ENCODE assay signal across 16 cellular contexts in the genomic region with DNA sequence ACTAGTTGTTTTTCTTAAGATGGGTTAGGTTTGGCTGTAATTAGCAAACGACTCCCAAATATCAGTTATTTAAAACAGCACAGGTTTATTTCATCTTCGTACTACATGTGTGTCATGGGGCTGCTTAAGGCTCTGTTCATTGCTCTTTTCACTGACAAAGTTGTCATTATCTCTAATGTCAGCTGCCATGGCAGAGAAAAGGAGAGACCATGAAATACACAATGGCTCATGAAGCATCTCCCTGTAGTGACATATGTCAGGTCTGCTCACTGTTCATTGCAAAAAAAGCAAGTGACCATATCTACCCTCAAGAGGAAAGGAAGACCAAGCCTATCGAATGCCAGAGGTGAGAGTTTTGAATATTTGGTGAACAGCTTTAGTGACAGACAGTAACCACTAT. TPM values are rescaled to one million over a fixed set of nuclear protein-coding genes. Genes with fewer than 3 reads are reported as not detected.
DNase-seq lines count a peak whose midpoint lies in the region; TF ChIP-seq lines count a peak whose summit lies in the region.
"Had no signal": no experiment of that assay in that cellular context is flagged by ENCODE, and none has a peak within 500 bp of the region (broad histone marks: within the 10 kb centered on the region; RNA-seq: fewer than 3 reads in every experiment).

No MANE protein-coding gene starts in this region.

- no peaks in the 10 kb centered on the region for H4K20me1 ChIP-seq in PC-9 (ENCODE audit: insufficient read depth)
- H4K20me1 ChIP-seq in neural cell (ENCODE audit: insufficient read depth), result no peaks in the 10 kb centered on the region
- H4K20me1 ChIP-seq: BLaER1 had no signal

- H2AFZ ChIP-seq in PC-9, result peak overlapping the region; percentile 31; the same call in 1 of the 2 replicates
- H2AFZ ChIP-seq in neural cell (ENCODE audit: low read depth, low read length), result no peak overlapping the region

- H3K4me2 ChIP-seq in PC-9 (no peak overlapping the region), neural cell (ENCODE audit: low read length) (no peak overlapping the region)
- H3K4me2 ChIP-seq: BLaER1 had no signal

- H3K27me3 ChIP-seq in PC-9 (ENCODE audit: insufficient read depth, low read depth) (no peaks in the 10 kb centered on the region), neural cell (ENCODE audit: insufficient read depth, low read depth, low read length) (no peaks in the 10 kb centered on the region)
- H3K27me3 ChIP-seq: BE2C, BLaER1 had no signal

- H3K4me3 Mint-ChIP-seq in activated T-helper 1 cell treated with anti-CD3 and anti-CD28 coated beads, Interleukin-12 subunit alpha, Interleukin-12 subunit beta, Interleukin-2, Interleukin-4 antibody, amounts not matched to agents 30 ng/mL and 10 ng/mL and 1 ng/mL, durations not matched to agents 14 hours and 24 hours and 36 hours, result no peak overlapping the region
- H3K4me3 Mint-ChIP-seq: CD4-positive, alpha-beta T cell; CD8-positive, alpha-beta T cell had no signal

- H3K36me3 Mint-ChIP-seq in activated T-helper 1 cell treated with anti-CD3 and anti-CD28 coated beads, Interleukin-12 subunit alpha, Interleukin-12 subunit beta, Interleukin-2, Interleukin-4 antibody, amounts not matched to agents 30 ng/mL and 10 ng/mL and 1 ng/mL, durations not matched to agents 14 hours and 24 hours and 36 hours (ENCODE audit: low read depth), result no peaks in the 10 kb centered on the region
- H3K36me3 Mint-ChIP-seq: CD8-positive, alpha-beta T cell had no signal

- no peaks in the 10 kb centered on the region for H3F3A ChIP-seq in PC-9 (ENCODE audit: insufficient read depth, low read depth)
- no peaks in the 10 kb centered on the region for H3F3A ChIP-seq in neural cell (ENCODE audit: insufficient read depth, low read length, poor library complexity, severe bottlenecking)

- TF ChIP-seq EP300 in neural cell (conservative IDR thresholded peaks at IDR 0.05; ENCODE audit: poor library complexity, severe bottlenecking), result peak; percentile 91

- no peak for TF ChIP-seq CTCF in PC-9 (conservative IDR thresholded peaks at IDR 0.05)
- no peak for TF ChIP-seq CTCF in neural cell (IDR thresholded peaks at IDR 0.05; ENCODE audit: poor library complexity, severe bottlenecking)

- intact Hi-C loops in PC-9 (cut with micrococcal nuclease; ENCODE audit: unreplicated experiment), result no loop called here
- intact Hi-C loops in activated T-helper 1 cell treated with anti-CD3 and anti-CD28 coated beads, Interleukin-12 subunit alpha, Interleukin-12 subunit beta, Interleukin-2, Interleukin-4 antibody, amounts not matched to agents 30 ng/mL and 10 ng/mL and 1 ng/mL, durations not matched to agents 14 hours and 24 hours and 36 hours (cut with micrococcal nuclease), result no loop called here

- no peaks in the 10 kb centered on the region for H3K9me3 Mint-ChIP-seq in activated T-helper 1 cell treated with anti-CD3 and anti-CD28 coated beads, Interleukin-12 subunit alpha, Interleukin-12 subunit beta, Interleukin-2, Interleukin-4 antibody, amounts not matched to agents 30 ng/mL and 10 ng/mL and 1 ng/mL, durations not matched to agents 14 hours and 24 hours and 36 hours
- H3K9me3 Mint-ChIP-seq: CD8-positive, alpha-beta T cell had no signal

- no peaks in the 10 kb centered on the region for H3K27me3 Mint-ChIP-seq in activated T-helper 1 cell treated with anti-CD3 and anti-CD28 coated beads, Interleukin-12 subunit alpha, Interleukin-12 subunit beta, Interleukin-2, Interleukin-4 antibody, amounts not matched to agents 30 ng/mL and 10 ng/mL and 1 ng/mL, durations not matched to agents 14 hours and 24 hours and 36 hours (ENCODE audit: insufficient read depth)
- H3K27me3 Mint-ChIP-seq: CD4-positive, alpha-beta T cell had no signal

- H3K9me2 ChIP-seq in PC-9 (ENCODE audit: insufficient read depth) (no peaks in the 10 kb centered on the region), neural cell (ENCODE audit: insufficient read depth, low read length) (no peaks in the 10 kb centered on the region)

- H3K27ac Mint-ChIP-seq in activated T-helper 1 cell treated with anti-CD3 and anti-CD28 coated beads, Interleukin-12 subunit alpha, Interleukin-12 subunit beta, Interleukin-2, Interleukin-4 antibody, amounts not matched to agents 30 ng/mL and 10 ng/mL and 1 ng/mL, durations not matched to agents 14 hours and 24 hours and 36 hours, result no peak overlapping the region
- H3K27ac Mint-ChIP-seq: CD4-positive, alpha-beta T cell; CD8-positive, alpha-beta T cell had no signal

- DNase-seq in PC-9 (no peak), HT-29 (ENCODE audit: low spot score) (no peak), T-helper 1 cell (no peak)
- no peak for DNase-seq in activated T-helper 1 cell treated with anti-CD3 and anti-CD28 coated beads, Interleukin-12 subunit alpha, Interleukin-12 subunit beta, Interleukin-2, Interleukin-4 antibody, amounts not matched to agents 30 ng/mL and 10 ng/mL and 1 ng/mL, durations not matched to agents 14 hours and 24 hours and 36 hours (ENCODE audit: low spot score)
- DNase-seq: 8988T; ACHN; BE2C; Caco-2; Calu3; CD4-positive, alpha-beta T cell; CD8-positive, alpha-beta T cell; DMS79 treated with DMSO at 0.1 percent for 48 hours; GF-D8 had no signal

- BruUV-seq in PC-9 (replicated peaks; lab: Mats Ljungman, UMichigan), result no TSS peak

- H3K9me3 ChIP-seq in PC-9 (ENCODE audit: insufficient read depth, low read depth), result no peaks in the 10 kb centered on the region
- no peaks in the 10 kb centered on the region for H3K9me3 ChIP-seq in neural cell (ENCODE audit: low read length)
- H3K9me3 ChIP-seq: BE2C, BLaER1, Caco-2 had no signal

- no peak for TF ChIP-seq RAD21 in neural cell (conservative IDR thresholded peaks at IDR 0.05)

- no peaks in the 10 kb centered on the region for H3K4me1 Mint-ChIP-seq in activated T-helper 1 cell treated with anti-CD3 and anti-CD28 coated beads, Interleukin-12 subunit alpha, Interleukin-12 subunit beta, Interleukin-2, Interleukin-4 antibody, amounts not matched to agents 30 ng/mL and 10 ng/mL and 1 ng/mL, durations not matched to agents 14 hours and 24 hours and 36 hours (ENCODE audit: low read depth)

- no peak overlapping the region for H3K4me3 ChIP-seq in PC-9
- H3K4me3 ChIP-seq in neural cell (ENCODE audit: low read length), result peak overlapping the region; percentile 14
- H3K4me3 ChIP-seq: BLaER1 had no signal

- POLR2A ChIA-PET in PC-9 (lab: Charles Lee; ENCODE audit: unreplicated experiment), result no interaction called here

- H3K79me2 ChIP-seq in PC-9 (ENCODE audit: low read depth), result no peaks in the 10 kb centered on the region
- no peaks in the 10 kb centered on the region for H3K79me2 ChIP-seq in neural cell (replicated peaks; ENCODE audit: insufficient read depth, low read length)

- H3K9ac ChIP-seq in neural cell (ENCODE audit: low read length), result no peak overlapping the region
- H3K9ac ChIP-seq: BLaER1 had no signal

- H3K27ac ChIP-seq in PC-9, result no peak overlapping the region
- H3K27ac ChIP-seq in neural cell (ENCODE audit: low read length), result peak overlapping the region; percentile 43
- H3K27ac ChIP-seq: BLaER1, C4-2B had no signal

- no peaks in the 10 kb centered on the region for H3K36me3 ChIP-seq in PC-9 (ENCODE audit: low read depth)
- no peaks in the 10 kb centered on the region for H3K36me3 ChIP-seq in neural cell (ENCODE audit: insufficient read depth, low read length)
- H3K36me3 ChIP-seq: BE2C, BLaER1 had no signal

- CTCF ChIA-PET in PC-9 (lab: Charles Lee), result no interaction called here

- H3K4me1 ChIP-seq in PC-9 (replicated peaks; ENCODE audit: insufficient read depth), result no peaks in the 10 kb centered on the region
- H3K4me1 ChIP-seq: BE2C, BLaER1 had no signal

TF ChIP-seq in neural cell, 6 proteins besides CTCF, POLR2A, EP300 and RAD21:
- TF ChIP-seq TAF1 (IDR thresholded peaks at IDR 0.05; ENCODE audit: low read depth), result no peak
- peak; percentile 11 for TF ChIP-seq MXI1 (conservative IDR thresholded peaks at IDR 0.05; ENCODE audit: poor library complexity, severe bottlenecking)
- TF ChIP-seq POLR2AphosphoS5 (IDR thresholded peaks at IDR 0.05), result peak; percentile 76
- no peak for TF ChIP-seq SMC3 (conservative IDR thresholded peaks at IDR 0.05; ENCODE audit: poor library complexity)
- TF ChIP-seq, protein P1, sequence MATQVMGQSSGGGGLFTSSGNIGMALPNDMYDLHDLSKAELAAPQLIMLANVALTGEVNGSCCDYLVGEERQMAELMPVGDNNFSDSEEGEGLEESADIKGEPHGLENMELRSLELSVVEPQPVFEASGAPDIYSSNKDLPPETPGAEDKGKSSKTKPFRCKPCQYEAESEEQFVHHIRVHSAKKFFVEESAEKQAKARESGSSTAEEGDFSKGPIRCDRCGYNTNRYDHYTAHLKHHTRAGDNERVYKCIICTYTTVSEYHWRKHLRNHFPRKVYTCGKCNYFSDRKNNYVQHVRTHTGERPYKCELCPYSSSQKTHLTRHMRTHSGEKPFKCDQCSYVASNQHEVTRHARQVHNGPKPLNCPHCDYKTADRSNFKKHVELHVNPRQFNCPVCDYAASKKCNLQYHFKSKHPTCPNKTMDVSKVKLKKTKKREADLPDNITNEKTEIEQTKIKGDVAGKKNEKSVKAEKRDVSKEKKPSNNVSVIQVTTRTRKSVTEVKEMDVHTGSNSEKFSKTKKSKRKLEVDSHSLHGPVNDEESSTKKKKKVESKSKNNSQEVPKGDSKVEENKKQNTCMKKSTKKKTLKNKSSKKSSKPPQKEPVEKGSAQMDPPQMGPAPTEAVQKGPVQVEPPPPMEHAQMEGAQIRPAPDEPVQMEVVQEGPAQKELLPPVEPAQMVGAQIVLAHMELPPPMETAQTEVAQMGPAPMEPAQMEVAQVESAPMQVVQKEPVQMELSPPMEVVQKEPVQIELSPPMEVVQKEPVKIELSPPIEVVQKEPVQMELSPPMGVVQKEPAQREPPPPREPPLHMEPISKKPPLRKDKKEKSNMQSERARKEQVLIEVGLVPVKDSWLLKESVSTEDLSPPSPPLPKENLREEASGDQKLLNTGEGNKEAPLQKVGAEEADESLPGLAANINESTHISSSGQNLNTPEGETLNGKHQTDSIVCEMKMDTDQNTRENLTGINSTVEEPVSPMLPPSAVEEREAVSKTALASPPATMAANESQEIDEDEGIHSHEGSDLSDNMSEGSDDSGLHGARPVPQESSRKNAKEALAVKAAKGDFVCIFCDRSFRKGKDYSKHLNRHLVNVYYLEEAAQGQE (IDR thresholded peaks at IDR 0.05; ENCODE audit: borderline replicate concordance), result peak; percentile 25
- TF ChIP-seq EZH2 (IDR thresholded peaks at IDR 0.05; ENCODE audit: borderline replicate concordance, insufficient read depth, low read length, poor library complexity, severe bottlenecking), result no peak

RNA-seq across cellular contexts. Expression of a gene that starts 52.2 kb away (rescaled TPM):
- 28.6 and 32.4 TPM in 2 replicates for total RNA-seq in PC-9 (2021)
- 12.6 and 15.3 TPM in 2 replicates for polyA plus RNA-seq in neural cell
- 78.6 and 89.1 TPM in 2 replicates for polyA minus RNA-seq in neural cell
- not detected in 2 replicates for total RNA-seq in activated T-helper 1 cell treated with anti-CD3 and anti-CD28 coated beads, Interleukin-12 subunit alpha, Interleukin-12 subunit beta, Interleukin-2, Interleukin-4 antibody, amounts not matched to agents 30 ng/mL and 10 ng/mL and 1 ng/mL, durations not matched to agents 14 hours and 24 hours and 36 hours
- total RNA-seq in HT-29 (2014; rRNA removed; shearing (Covaris generic)), result 0.21 and 0.43 TPM in 2 replicates
- total RNA-seq: CD4-positive, alpha-beta T cell; CD8-positive, alpha-beta T cell had no signal

Comparison
In these comparisons a context has a peak if more than half of its experiments do, and no peak if none do; other contexts are left out.
1. RNA of a gene that starts 52.2 kb away (total RNA-seq): 28.6 to 32.4 TPM in PC-9; 0.21 to 0.43 TPM in HT-29 and not detected in activated T-helper 1 cell treated with anti-CD3 and anti-CD28 coated beads, Interleukin-12 subunit alpha, Interleukin-12 subunit beta, Interleukin-2, Interleukin-4 antibody, amounts not matched to agents 30 ng/mL and 10 ng/mL and 1 ng/mL, durations not matched to agents 14 hours and 24 hours and 36 hours; every median in the first group is over 10 times any median in the second.